ENCODE assay signal across 1 cellular context in the genomic region with DNA sequence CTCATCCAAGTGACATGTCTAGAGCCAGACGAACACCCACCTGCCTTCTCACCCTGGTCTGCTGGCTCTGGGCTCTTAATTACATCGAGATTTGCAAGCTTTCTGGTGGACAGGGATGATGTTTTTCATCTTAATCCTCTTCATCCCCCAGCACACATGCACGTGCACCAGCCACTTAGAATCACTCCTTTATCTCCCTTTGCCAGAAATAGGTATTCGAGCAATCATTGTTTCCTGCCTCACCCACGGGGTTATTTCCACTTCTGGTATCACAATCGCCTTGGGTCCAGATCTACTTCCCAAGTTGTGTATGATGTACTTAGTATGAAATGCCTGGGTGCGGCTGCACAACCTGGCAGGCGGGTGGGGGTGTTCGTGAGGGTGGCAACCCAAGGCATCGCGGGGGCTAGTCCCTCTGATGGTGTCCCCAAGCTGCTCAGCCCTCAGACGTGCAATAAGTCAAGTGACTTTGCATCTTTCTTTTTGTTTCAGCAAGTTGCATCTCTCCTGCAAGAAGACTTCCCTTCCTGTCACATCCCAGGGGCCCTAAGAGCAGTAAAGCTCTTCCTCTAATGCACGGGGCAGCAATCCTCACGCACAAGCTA.
TF ChIP-seq lines count a peak whose summit lies in the region.

No MANE protein-coding gene starts in this region.

TF ChIP-seq in A549, 52 proteins besides CTCF, POLR2A, EP300 and RAD21 (continued from another document):
- no peak for TF ChIP-seq ESRRA (IDR thresholded peaks at IDR 0.05; ENCODE audit: borderline replicate concordance, low read length)
- TF ChIP-seq HOXB5 (CRISPR knock-in tag; IDR thresholded peaks at IDR 0.05): no peak
